Comparison of ENCODE assay signal across 2 cellular contexts in the genomic region with DNA sequence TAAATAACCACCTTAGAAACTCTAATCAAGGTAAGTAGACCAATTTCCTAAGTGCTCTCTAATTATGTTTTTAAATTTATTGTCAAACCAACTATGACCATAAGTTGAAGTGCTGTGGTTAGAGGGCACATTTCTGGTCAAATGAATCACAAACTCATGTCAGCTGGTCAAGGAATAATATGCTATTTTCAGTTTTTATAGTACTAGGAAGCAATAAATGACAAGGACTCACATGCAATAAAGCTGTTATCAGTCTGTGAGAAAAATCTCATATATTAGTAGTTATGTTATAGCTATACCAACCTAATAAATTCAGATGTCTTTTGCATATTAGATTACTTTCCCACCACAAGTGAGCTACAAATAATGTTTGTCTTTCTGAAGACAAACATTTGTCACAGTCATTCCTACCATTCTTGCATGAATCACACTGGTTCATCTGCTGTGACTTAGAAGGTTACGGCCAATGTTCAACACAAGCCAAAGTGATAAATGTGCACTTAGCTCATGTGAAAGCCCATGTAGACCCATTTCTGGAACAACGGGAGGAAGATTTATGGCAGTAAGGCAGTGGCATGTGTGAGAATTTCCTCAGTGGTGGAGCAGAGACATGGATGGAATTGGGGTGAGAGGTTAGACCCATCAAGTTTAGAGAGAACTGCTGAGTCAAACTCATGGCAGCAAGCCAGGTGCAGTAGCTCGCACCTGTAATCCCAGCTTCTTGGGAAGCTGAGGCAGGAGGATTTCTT.
TF ChIP-seq lines count a peak whose summit lies in the region.

No MANE protein-coding gene starts in this region.

TF ChIP-seq in A549, 52 proteins besides CTCF, POLR2A, EP300 and RAD21 (continued from another document and continues in another):
- no peak for TF ChIP-seq HDAC2 (IDR thresholded peaks at IDR 0.05)
- TF ChIP-seq NR3C1 (IDR thresholded peaks at IDR 0.05): no peak
- peak; percentile 87 to 88; a peak in 4 of 5 replicates for TF ChIP-seq JUN (IDR thresholded peaks at IDR 0.05)
- 0 out of 2 replicates have a peak, but pooled peaks have one; percentile 14 for TF ChIP-seq CHD4 (IDR thresholded peaks at IDR 0.05; ENCODE audit: borderline replicate concordance)
- TF ChIP-seq EHF (CRISPR knock-in tag; IDR thresholded peaks at IDR 0.05): no peak
- peak; percentile 85 for TF ChIP-seq RARB (CRISPR knock-in tag; IDR thresholded peaks at IDR 0.05)
- no peak for TF ChIP-seq ESRRA (IDR thresholded peaks at IDR 0.05; ENCODE audit: borderline replicate concordance, low read length)
- peak; percentile 95 for TF ChIP-seq HOXA7 (CRISPR knock-in tag; IDR thresholded peaks at IDR 0.05)
- no peak for TF ChIP-seq BHLHE40 (IDR thresholded peaks at IDR 0.05; ENCODE audit: low read depth, low read length)
- TF ChIP-seq SMC3 (IDR thresholded peaks at IDR 0.05): no peak
- TF ChIP-seq ZSCAN20 (CRISPR knock-in tag; IDR thresholded peaks at IDR 0.05): no peak
- peak; percentile 90 for TF ChIP-seq MAFK (IDR thresholded peaks at IDR 0.05; ENCODE audit: partially characterized antibody)
- TF ChIP-seq PBX3 (IDR thresholded peaks at IDR 0.05): peak; percentile 37; the same call in 1 of the 2 replicates
- no peak for TF ChIP-seq ZFP36 (IDR thresholded peaks at IDR 0.05; ENCODE audit: borderline replicate concordance, partially characterized antibody)
- no peak for TF ChIP-seq ZC3H11A (IDR thresholded peaks at IDR 0.05)
- peak; percentile 18; the same call in 1 of the 2 replicates for TF ChIP-seq HOXB13 (CRISPR knock-in tag; IDR thresholded peaks at IDR 0.05; ENCODE audit: low read depth)
- no peak for TF ChIP-seq CHD2 (IDR thresholded peaks at IDR 0.05; ENCODE audit: low read length, partially characterized antibody)
- peak; percentile 83 for TF ChIP-seq FOSB (CRISPR knock-in tag; IDR thresholded peaks at IDR 0.05)
- TF ChIP-seq KDM5A (IDR thresholded peaks at IDR 0.05): no peak
- no peak for TF ChIP-seq PHF8 (IDR thresholded peaks at IDR 0.05; ENCODE audit: borderline replicate concordance, low read depth)
- no peak for TF ChIP-seq KDM1A (IDR thresholded peaks at IDR 0.05; ENCODE audit: low read depth)
- TF ChIP-seq RNF2 (IDR thresholded peaks at IDR 0.05; ENCODE audit: borderline replicate concordance, low read depth): no peak
- no peak for TF ChIP-seq CBX2 (IDR thresholded peaks at IDR 0.05; ENCODE audit: borderline replicate concordance, low read depth)
- TF ChIP-seq CBX8 (IDR thresholded peaks at IDR 0.05): no peak
- no peak for TF ChIP-seq MAZ (IDR thresholded peaks at IDR 0.05; ENCODE audit: borderline replicate concordance, low read depth, low read length)
- TF ChIP-seq CEBPB (IDR thresholded peaks at IDR 0.05): peak in 1 of 2 experiments; percentile 62; a peak in 2 of 4 replicates
- TF ChIP-seq RFX5 (IDR thresholded peaks at IDR 0.05): no peak
- TF ChIP-seq TP53 (CRISPR knock-in tag; IDR thresholded peaks at IDR 0.05): no peak
- TF ChIP-seq, protein P1, sequence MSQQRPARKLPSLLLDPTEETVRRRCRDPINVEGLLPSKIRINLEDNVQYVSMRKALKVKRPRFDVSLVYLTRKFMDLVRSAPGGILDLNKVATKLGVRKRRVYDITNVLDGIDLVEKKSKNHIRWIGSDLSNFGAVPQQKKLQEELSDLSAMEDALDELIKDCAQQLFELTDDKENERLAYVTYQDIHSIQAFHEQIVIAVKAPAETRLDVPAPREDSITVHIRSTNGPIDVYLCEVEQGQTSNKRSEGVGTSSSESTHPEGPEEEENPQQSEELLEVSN (IDR thresholded peaks at IDR 0.05; ENCODE audit: borderline replicate concordance, low read depth): 0 out of 2 replicates have a peak, but pooled peaks have one; percentile 30
- TF ChIP-seq, protein P2, sequence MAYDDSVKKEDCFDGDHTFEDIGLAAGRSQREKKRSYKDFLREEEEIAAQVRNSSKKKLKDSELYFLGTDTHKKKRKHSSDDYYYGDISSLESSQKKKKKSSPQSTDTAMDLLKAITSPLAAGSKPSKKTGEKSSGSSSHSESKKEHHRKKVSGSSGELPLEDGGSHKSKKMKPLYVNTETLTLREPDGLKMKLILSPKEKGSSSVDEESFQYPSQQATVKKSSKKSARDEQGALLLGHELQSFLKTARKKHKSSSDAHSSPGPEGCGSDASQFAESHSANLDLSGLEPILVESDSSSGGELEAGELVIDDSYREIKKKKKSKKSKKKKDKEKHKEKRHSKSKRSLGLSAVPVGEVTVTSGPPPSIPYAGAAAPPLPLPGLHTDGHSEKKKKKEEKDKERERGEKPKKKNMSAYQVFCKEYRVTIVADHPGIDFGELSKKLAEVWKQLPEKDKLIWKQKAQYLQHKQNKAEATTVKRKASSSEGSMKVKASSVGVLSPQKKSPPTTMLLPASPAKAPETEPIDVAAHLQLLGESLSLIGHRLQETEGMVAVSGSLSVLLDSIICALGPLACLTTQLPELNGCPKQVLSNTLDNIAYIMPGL (CRISPR knock-in tag; IDR thresholded peaks at IDR 0.05; ENCODE audit: borderline replicate concordance): no peak
- TF ChIP-seq GATA3 (IDR thresholded peaks at IDR 0.05; ENCODE audit: borderline replicate concordance): peak; percentile 91
- no peak for TF ChIP-seq ZNF302 (CRISPR knock-in tag; IDR thresholded peaks at IDR 0.05)
- TF ChIP-seq, protein P3, sequence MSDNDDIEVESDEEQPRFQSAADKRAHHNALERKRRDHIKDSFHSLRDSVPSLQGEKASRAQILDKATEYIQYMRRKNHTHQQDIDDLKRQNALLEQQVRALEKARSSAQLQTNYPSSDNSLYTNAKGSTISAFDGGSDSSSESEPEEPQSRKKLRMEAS (IDR thresholded peaks at IDR 0.05): peak; percentile 86
- TF ChIP-seq FOXS1 (CRISPR knock-in tag; IDR thresholded peaks at IDR 0.05): no peak
- TF ChIP-seq, protein P4, sequence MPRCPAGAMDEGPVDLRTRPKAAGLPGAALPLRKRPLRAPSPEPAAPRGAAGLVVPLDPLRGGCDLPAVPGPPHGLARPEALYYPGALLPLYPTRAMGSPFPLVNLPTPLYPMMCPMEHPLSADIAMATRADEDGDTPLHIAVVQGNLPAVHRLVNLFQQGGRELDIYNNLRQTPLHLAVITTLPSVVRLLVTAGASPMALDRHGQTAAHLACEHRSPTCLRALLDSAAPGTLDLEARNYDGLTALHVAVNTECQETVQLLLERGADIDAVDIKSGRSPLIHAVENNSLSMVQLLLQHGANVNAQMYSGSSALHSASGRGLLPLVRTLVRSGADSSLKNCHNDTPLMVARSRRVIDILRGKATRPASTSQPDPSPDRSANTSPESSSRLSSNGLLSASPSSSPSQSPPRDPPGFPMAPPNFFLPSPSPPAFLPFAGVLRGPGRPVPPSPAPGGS (IDR thresholded peaks at IDR 0.05): 0 out of 3 replicates have a peak, but pooled peaks have one; percentile 59

TF ChIP-seq in HEK293, 187 proteins besides CTCF, POLR2A, EP300 and RAD21 (continued from another document and continues in another):
- TF ChIP-seq, protein P5, sequence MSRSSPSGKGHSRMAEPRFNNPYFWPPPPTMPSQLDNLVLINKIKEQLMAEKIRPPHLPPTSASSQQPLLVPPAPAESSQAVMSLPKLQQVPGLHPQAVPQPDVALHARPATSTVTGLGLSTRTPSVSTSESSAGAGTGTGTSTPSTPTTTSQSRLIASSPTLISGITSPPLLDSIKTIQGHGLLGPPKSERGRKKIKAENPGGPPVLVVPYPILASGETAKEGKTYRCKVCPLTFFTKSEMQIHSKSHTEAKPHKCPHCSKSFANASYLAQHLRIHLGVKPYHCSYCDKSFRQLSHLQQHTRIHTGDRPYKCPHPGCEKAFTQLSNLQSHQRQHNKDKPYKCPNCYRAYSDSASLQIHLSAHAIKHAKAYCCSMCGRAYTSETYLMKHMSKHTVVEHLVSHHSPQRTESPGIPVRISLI (tag by site-specific recombination; IDR thresholded peaks at IDR 0.05): peak; percentile 81; the same call in 1 of the 2 replicates
- no peak for TF ChIP-seq ZNF112 (tag by site-specific recombination; IDR thresholded peaks at IDR 0.05)
- TF ChIP-seq ZXDB (tag by site-specific recombination; IDR thresholded peaks at IDR 0.05): peak; percentile 94
- TF ChIP-seq KLF10 (tag by site-specific recombination; IDR thresholded peaks at IDR 0.05): peak; percentile 87
- TF ChIP-seq YY1 (tag by site-specific recombination; IDR thresholded peaks at IDR 0.05): peak; percentile 44; the same call in 1 of the 2 replicates
- 0 out of 2 replicates have a peak, but pooled peaks have one; percentile 46 for TF ChIP-seq SP2 (tag by site-specific recombination; IDR thresholded peaks at IDR 0.05)
- TF ChIP-seq, protein P6, sequence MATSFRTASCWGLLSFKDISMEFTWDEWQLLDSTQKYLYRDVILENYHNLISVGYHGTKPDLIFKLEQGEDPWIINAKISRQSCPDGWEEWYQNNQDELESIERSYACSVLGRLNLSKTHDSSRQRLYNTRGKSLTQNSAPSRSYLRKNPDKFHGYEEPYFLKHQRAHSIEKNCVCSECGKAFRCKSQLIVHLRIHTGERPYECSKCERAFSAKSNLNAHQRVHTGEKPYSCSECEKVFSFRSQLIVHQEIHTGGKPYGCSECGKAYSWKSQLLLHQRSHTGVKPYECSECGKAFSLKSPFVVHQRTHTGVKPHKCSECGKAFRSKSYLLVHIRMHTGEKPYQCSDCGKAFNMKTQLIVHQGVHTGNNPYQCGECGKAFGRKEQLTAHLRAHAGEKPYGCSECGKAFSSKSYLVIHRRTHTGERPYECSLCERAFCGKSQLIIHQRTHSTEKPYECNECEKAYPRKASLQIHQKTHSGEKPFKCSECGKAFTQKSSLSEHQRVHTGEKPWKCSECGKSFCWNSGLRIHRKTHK (tag by site-specific recombination; IDR thresholded peaks at IDR 0.05): no peak
- TF ChIP-seq PBX3 (CRISPR knock-in tag; IDR thresholded peaks at IDR 0.05): no peak
- TF ChIP-seq, protein P7, sequence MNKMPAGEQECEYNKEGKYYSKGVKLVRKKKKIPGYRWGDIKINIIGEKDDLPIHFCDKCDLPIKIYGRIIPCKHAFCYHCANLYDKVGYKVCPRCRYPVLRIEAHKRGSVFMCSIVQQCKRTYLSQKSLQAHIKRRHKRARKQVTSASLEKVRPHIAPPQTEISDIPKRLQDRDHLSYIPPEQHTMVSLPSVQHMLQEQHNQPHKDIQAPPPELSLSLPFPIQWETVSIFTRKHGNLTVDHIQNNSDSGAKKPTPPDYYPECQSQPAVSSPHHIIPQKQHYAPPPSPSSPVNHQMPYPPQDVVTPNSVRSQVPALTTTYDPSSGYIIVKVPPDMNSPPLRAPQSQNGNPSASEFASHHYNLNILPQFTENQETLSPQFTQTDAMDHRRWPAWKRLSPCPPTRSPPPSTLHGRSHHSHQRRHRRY (tag by site-specific recombination; IDR thresholded peaks at IDR 0.05): no peak
- TF ChIP-seq ZNF2 (tag by site-specific recombination; IDR thresholded peaks at IDR 0.05): peak; percentile 30; the same call in 1 of the 2 replicates
- TF ChIP-seq, protein P8, sequence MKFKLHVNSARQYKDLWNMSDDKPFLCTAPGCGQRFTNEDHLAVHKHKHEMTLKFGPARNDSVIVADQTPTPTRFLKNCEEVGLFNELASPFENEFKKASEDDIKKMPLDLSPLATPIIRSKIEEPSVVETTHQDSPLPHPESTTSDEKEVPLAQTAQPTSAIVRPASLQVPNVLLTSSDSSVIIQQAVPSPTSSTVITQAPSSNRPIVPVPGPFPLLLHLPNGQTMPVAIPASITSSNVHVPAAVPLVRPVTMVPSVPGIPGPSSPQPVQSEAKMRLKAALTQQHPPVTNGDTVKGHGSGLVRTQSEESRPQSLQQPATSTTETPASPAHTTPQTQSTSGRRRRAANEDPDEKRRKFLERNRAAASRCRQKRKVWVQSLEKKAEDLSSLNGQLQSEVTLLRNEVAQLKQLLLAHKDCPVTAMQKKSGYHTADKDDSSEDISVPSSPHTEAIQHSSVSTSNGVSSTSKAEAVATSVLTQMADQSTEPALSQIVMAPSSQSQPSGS (tag by site-specific recombination; IDR thresholded peaks at IDR 0.05; ENCODE audit: low read depth): peak; percentile 51; the same call in 1 of the 2 replicates
- peak; percentile 5; the same call in 1 of the 2 replicates for TF ChIP-seq GLIS1 (tag by site-specific recombination; IDR thresholded peaks at IDR 0.05)
- no peak for TF ChIP-seq MYNN (tag by site-specific recombination; IDR thresholded peaks at IDR 0.05; ENCODE audit: borderline replicate concordance)
- no peak for TF ChIP-seq ZNF549 (tag by site-specific recombination; IDR thresholded peaks at IDR 0.05)
- no peak for TF ChIP-seq TCF7L2 (IDR thresholded peaks at IDR 0.05; ENCODE audit: borderline replicate concordance, low read depth, low read length)
- TF ChIP-seq AEBP2 (tag by site-specific recombination; IDR thresholded peaks at IDR 0.05; ENCODE audit: borderline replicate concordance): 0 out of 2 replicates have a peak, but pooled peaks have one; percentile 37
- TF ChIP-seq OVOL3 (tag by site-specific recombination; IDR thresholded peaks at IDR 0.05): peak; percentile 90
- TF ChIP-seq ZNF394 (tag by site-specific recombination; IDR thresholded peaks at IDR 0.05; ENCODE audit: borderline replicate concordance): peak; percentile 78; the same call in 1 of the 2 replicates
- peak; percentile 90 for TF ChIP-seq INSM2 (tag by site-specific recombination; IDR thresholded peaks at IDR 0.05)
- peak; percentile 70; the same call in 1 of the 2 replicates for TF ChIP-seq ZNF501 (tag by site-specific recombination; IDR thresholded peaks at IDR 0.05)
- TF ChIP-seq ZNF558 (tag by site-specific recombination; IDR thresholded peaks at IDR 0.05): peak; percentile 16; the same call in 1 of the 2 replicates
- TF ChIP-seq BCL11B (tag by site-specific recombination; IDR thresholded peaks at IDR 0.05; ENCODE audit: low read depth): no peak
